ENCODE assay signal across 1 cellular context in genomic region chr1:8740034-8740449, GRCh38.
A peak's percentile ranks its signal among the peaks of the same experiment; 100 is the strongest.
TF ChIP-seq lines count a peak whose summit lies in the region.

No MANE protein-coding gene starts in this region.

TF ChIP-seq in HepG2, 621 proteins besides CTCF, POLR2A, EP300 and RAD21 (continued from another document and continues in another):
- TF ChIP-seq BCLAF1 (IDR thresholded peaks at IDR 0.05) = no peak
- no peak for TF ChIP-seq SRSF9 (IDR thresholded peaks at IDR 0.05; ENCODE audit: borderline replicate concordance, insufficient read depth, low read depth, low read length, poor library complexity, severe bottlenecking)
- TF ChIP-seq ZNF101 (CRISPR knock-in tag; IDR thresholded peaks at IDR 0.05; ENCODE audit: borderline replicate concordance, low read depth) = no peak
- TF ChIP-seq TEAD2 (CRISPR knock-in tag; IDR thresholded peaks at IDR 0.05) = no peak
- no peak for TF ChIP-seq ZNF709 (CRISPR knock-in tag; IDR thresholded peaks at IDR 0.05)
- TF ChIP-seq ZFP82 (CRISPR knock-in tag; IDR thresholded peaks at IDR 0.05; ENCODE audit: borderline replicate concordance) = no peak
- TF ChIP-seq NR2C2 (CRISPR knock-in tag; IDR thresholded peaks at IDR 0.05; ENCODE audit: borderline replicate concordance) = no peak
- no peak for TF ChIP-seq ZNF207 (IDR thresholded peaks at IDR 0.05; ENCODE audit: borderline replicate concordance)
- TF ChIP-seq RERE (CRISPR knock-in tag; IDR thresholded peaks at IDR 0.05; ENCODE audit: low read depth) = peak; percentile 52; the same call in 1 of the 2 replicates
- TF ChIP-seq ZNF12 (CRISPR knock-in tag; IDR thresholded peaks at IDR 0.05) = peak; percentile 74
- TF ChIP-seq ZNF30 (CRISPR knock-in tag; IDR thresholded peaks at IDR 0.05) = no peak
- TF ChIP-seq ARID3A (IDR thresholded peaks at IDR 0.05; ENCODE audit: low read depth, low read length) = peak; percentile 91
- TF ChIP-seq PRDM10 (CRISPR knock-in tag; IDR thresholded peaks at IDR 0.05; ENCODE audit: low read depth) = 0 out of 2 replicates have a peak, but pooled peaks have one; percentile 19
- no peak for TF ChIP-seq ZNF543 (CRISPR knock-in tag; IDR thresholded peaks at IDR 0.05)
- no peak for TF ChIP-seq ZSCAN9 (CRISPR knock-in tag; IDR thresholded peaks at IDR 0.05; ENCODE audit: borderline replicate concordance)
- no peak for TF ChIP-seq RAD51 (IDR thresholded peaks at IDR 0.05; ENCODE audit: borderline replicate concordance)
- TF ChIP-seq ZNF644 (CRISPR knock-in tag; IDR thresholded peaks at IDR 0.05; ENCODE audit: low read depth) = peak; percentile 93
- TF ChIP-seq ZNF367 (CRISPR knock-in tag; IDR thresholded peaks at IDR 0.05; ENCODE audit: borderline replicate concordance) = no peak
- TF ChIP-seq MTA1 (CRISPR knock-in tag; IDR thresholded peaks at IDR 0.05; ENCODE audit: borderline replicate concordance) = no peak
- no peak for TF ChIP-seq TRIM22 (IDR thresholded peaks at IDR 0.05)
- no peak for TF ChIP-seq ZNF276 (CRISPR knock-in tag; IDR thresholded peaks at IDR 0.05; ENCODE audit: low read depth)
- no peak for TF ChIP-seq ZNF350 (CRISPR knock-in tag; IDR thresholded peaks at IDR 0.05; ENCODE audit: borderline replicate concordance, low read depth)
- no peak for TF ChIP-seq RORA (CRISPR knock-in tag; IDR thresholded peaks at IDR 0.05)
- TF ChIP-seq ZNF768 (CRISPR knock-in tag; IDR thresholded peaks at IDR 0.05) = no peak
- peak; percentile 36; the same call in 1 of the 2 replicates for TF ChIP-seq HNF4A (CRISPR knock-in tag; IDR thresholded peaks at IDR 0.05)
- TF ChIP-seq GTF2F1 (IDR thresholded peaks at IDR 0.05; ENCODE audit: low read length) = no peak
- TF ChIP-seq ZBTB7B (CRISPR knock-in tag; IDR thresholded peaks at IDR 0.05) = no peak
- peak; percentile 64; the same call in 1 of the 2 replicates for TF ChIP-seq NCOR1 (IDR thresholded peaks at IDR 0.05; ENCODE audit: borderline replicate concordance, low read length)
- TF ChIP-seq ZNF281 (CRISPR knock-in tag; IDR thresholded peaks at IDR 0.05; ENCODE audit: borderline replicate concordance) = peak; percentile 34; the same call in 1 of the 2 replicates
